23 cellular contexts compared by ENCODE assay signal in the genomic region with DNA sequence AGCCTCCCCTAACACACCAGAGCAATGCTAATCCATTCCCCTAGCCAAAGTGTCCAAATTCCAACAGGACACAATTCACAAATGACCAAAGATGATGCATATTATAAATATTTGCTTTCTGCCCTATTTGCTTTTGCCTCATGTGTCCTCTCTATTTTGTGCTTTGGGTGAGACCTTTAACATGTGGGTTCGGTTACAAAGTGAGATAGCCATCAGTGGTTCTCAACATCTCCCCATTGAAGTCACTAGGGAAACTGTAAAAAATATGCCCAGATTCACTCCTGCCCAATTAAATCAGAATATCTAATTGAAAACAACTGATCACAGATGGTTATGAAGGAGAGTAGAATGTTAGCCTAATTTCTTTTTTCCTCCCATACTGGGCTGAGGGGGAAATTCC.
"Had no signal": no experiment of that assay in that cellular context is flagged by ENCODE, and none has a peak within 500 bp of the region (broad histone marks: within the 10 kb centered on the region; RNA-seq: fewer than 3 reads in every experiment).

No MANE protein-coding gene starts in this region.

- FAIRE-seq: endothelial cell of umbilical vein had no signal

- H3K27me3 ChIP-seq: body of pancreas, esophagus squamous epithelium, thyroid gland, uterus had no signal

- DNase-seq: activated B cell treated with CpG ODN at 0.5 μM for 24 hours; activated CD4-positive, alpha-beta T cell treated with anti-CD3 and anti-CD28 coated beads for 48 hours; activated CD8-positive, alpha-beta memory T cell treated with anti-CD3 and anti-CD28 coated beads, Interleukin-2, amount 50 U/mL, for 4 hours; activated CD8-positive, alpha-beta T cell treated with anti-CD3 and anti-CD28 coated beads for 36 hours; activated gamma-delta T cell treated with Interleukin-2 at 50 U/mL for 16 hours; activated T-cell treated with anti-CD3 and anti-CD28 coated beads, Interleukin-2, amount 50 U/mL, for 48 hours; amygdala; body of pancreas; esophagus squamous epithelium; foreskin melanocyte; mammary epithelial cell; naive thymus-derived CD8-positive, alpha-beta T cell; nucleus accumbens; right cardiac atrium; stimulated activated CD4-positive, alpha-beta T cell treated with anti-CD3 and anti-CD28 coated beads, Interleukin-15, amount 100 ng/mL, for 24 hours; stimulated activated CD4-positive, alpha-beta T cell treated with anti-CD3 and anti-CD28 coated beads, Interleukin-4, amount 100 ng/mL, for 1 hour; stimulated activated naive B cell treated with anti-CD40 and anti-IgM and Interleukin-4, amounts not matched to agents 10 μg/mL and 1 μg/mL and 100 μg/mL, for 72 hours; thyroid gland; uterus had no signal

- H3K4me3 ChIP-seq: body of pancreas, coronary artery, esophagus squamous epithelium, prostate gland, skin epidermis, thyroid gland, uterus had no signal

- H3K27ac ChIP-seq: body of pancreas, coronary artery, esophagus squamous epithelium, prostate gland, skin epidermis, thyroid gland, uterus had no signal

- ATAC-seq: activated CD8-positive, alpha-beta T cell treated with anti-CD3 and anti-CD28 coated beads for 36 hours; body of pancreas; naive thymus-derived CD8-positive, alpha-beta T cell; stimulated activated naive B cell treated with anti-CD40 and anti-IgM and Interleukin-4, amounts not matched to agents 10 μg/mL and 1 μg/mL and 100 μg/mL, for 72 hours had no signal

- H3K36me3 ChIP-seq: esophagus squamous epithelium, prostate gland, thyroid gland, uterus had no signal

- H3K9me3 ChIP-seq: esophagus squamous epithelium, prostate gland, thyroid gland, uterus had no signal

- H3K4me1 ChIP-seq: body of pancreas, prostate gland, uterus had no signal
